1 cellular context compared by ENCODE assay signal in the genomic region with DNA sequence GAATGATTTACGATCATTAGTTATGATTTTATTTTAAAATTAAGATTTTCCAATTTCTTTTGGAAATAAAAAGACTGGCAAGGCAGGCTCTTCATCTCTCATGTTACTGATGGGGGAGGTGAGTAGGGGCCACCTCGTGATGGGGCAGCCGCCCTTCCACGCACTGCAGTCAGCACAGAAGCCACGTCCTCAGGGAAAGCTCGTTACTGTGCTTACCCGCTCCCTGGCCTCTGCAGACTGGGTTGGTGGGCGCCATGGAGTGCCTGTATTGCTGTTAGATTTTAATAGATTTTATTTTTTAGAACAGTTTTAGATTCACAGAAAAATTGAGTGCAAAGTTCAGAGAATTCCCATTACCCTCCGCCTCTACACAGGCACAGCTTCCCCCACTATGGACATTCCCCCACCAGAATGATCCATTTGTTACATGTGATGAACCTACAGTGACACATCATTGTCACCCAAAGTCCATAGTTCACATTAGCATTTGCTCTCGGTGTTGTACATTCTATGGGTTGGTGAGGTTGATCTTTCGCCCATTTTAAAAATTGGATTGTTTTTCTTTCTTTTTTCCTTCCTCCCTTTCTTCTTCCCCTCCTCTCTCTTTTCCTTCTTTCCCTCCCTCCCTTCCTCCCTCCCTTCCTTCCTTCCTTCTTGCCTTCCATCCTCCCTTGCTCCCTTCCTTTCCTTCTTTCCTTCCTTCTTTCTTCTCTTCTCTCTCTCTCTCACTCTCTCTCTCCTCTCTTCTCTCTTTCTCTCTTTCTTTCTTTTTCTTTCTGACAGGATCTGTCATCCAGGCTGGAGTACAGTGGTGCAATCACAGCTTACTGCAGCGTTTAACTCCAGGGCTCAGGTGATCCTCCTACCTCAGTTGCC.
TF ChIP-seq lines count a peak whose summit lies in the region.

No MANE protein-coding gene starts in this region.

TF ChIP-seq in HepG2, 621 proteins besides CTCF, POLR2A, EP300 and RAD21 (continued from another document and continues in another):
- TF ChIP-seq, protein P1, sequence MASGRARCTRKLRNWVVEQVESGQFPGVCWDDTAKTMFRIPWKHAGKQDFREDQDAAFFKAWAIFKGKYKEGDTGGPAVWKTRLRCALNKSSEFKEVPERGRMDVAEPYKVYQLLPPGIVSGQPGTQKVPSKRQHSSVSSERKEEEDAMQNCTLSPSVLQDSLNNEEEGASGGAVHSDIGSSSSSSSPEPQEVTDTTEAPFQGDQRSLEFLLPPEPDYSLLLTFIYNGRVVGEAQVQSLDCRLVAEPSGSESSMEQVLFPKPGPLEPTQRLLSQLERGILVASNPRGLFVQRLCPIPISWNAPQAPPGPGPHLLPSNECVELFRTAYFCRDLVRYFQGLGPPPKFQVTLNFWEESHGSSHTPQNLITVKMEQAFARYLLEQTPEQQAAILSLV (CRISPR knock-in tag; IDR thresholded peaks at IDR 0.05; ENCODE audit: borderline replicate concordance) = no peak
- TF ChIP-seq, protein P2, sequence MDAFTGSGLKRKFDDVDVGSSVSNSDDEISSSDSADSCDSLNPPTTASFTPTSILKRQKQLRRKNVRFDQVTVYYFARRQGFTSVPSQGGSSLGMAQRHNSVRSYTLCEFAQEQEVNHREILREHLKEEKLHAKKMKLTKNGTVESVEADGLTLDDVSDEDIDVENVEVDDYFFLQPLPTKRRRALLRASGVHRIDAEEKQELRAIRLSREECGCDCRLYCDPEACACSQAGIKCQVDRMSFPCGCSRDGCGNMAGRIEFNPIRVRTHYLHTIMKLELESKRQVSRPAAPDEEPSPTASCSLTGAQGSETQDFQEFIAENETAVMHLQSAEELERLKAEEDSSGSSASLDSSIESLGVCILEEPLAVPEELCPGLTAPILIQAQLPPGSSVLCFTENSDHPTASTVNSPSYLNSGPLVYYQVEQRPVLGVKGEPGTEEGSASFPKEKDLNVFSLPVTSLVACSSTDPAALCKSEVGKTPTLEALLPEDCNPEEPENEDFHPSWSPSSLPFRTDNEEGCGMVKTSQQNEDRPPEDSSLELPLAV (CRISPR knock-in tag; conservative IDR thresholded peaks at IDR 0.05; ENCODE audit: low read depth) = no peak
- TF ChIP-seq NCOR1 (IDR thresholded peaks at IDR 0.05; ENCODE audit: borderline replicate concordance, low read length) (peak; percentile 79; the same call in 1 of the 2 replicates), SAP130 (CRISPR knock-in tag; IDR thresholded peaks at IDR 0.05; ENCODE audit: low read depth) (peak; percentile 25; the same call in 1 of the 2 replicates), ZNF510 (CRISPR knock-in tag; IDR thresholded peaks at IDR 0.05; ENCODE audit: low read depth) (no peak), NBN (conservative IDR thresholded peaks at IDR 0.05) (no peak), CREM (IDR thresholded peaks at IDR 0.05) (no peak), CREM (CRISPR knock-in tag; IDR thresholded peaks at IDR 0.05) (no peak), NFIC (IDR thresholded peaks at IDR 0.05; ENCODE audit: low read length) (peak; percentile 47; the same call in 1 of the 2 replicates), BRD4 (CRISPR knock-in tag; IDR thresholded peaks at IDR 0.05) (no peak), CC2D1A (CRISPR knock-in tag; IDR thresholded peaks at IDR 0.05) (no peak), ZNF562 (CRISPR knock-in tag; IDR thresholded peaks at IDR 0.05; ENCODE audit: borderline replicate concordance) (no peak), ZNF446 (CRISPR knock-in tag; IDR thresholded peaks at IDR 0.05) (no peak), ZFAT (CRISPR knock-in tag; conservative IDR thresholded peaks at IDR 0.05) (no peak), PPARG (CRISPR knock-in tag; conservative IDR thresholded peaks at IDR 0.05) (0 out of 2 replicates have a peak, but pooled peaks have one; percentile 46), HNRNPK (IDR thresholded peaks at IDR 0.05; ENCODE audit: low read depth, low read length, poor library complexity, severe bottlenecking) (peak; percentile 73), ZSCAN12 (CRISPR knock-in tag; IDR thresholded peaks at IDR 0.05) (no peak), RBM39 (IDR thresholded peaks at IDR 0.05; ENCODE audit: low read depth, low read length, poor library complexity, severe bottlenecking) (no peak), ZNF569 (CRISPR knock-in tag; IDR thresholded peaks at IDR 0.05; ENCODE audit: borderline replicate concordance) (no peak), HCFC1 (IDR thresholded peaks at IDR 0.05; ENCODE audit: low read depth, low read length) (no peak), PHF8 (CRISPR knock-in tag; IDR thresholded peaks at IDR 0.05) (no peak; the same call in 1 of the 2 replicates), FOXK1 (CRISPR knock-in tag; IDR thresholded peaks at IDR 0.05; ENCODE audit: borderline replicate concordance, low read depth) (peak; percentile 36; the same call in 1 of the 2 replicates), CREB1 (IDR thresholded peaks at IDR 0.05) (peak; percentile 46; the same call in 1 of the 2 replicates), CREB1 (CRISPR knock-in tag; IDR thresholded peaks at IDR 0.05) (no peak), ZNF441 (CRISPR knock-in tag; IDR thresholded peaks at IDR 0.05; ENCODE audit: borderline replicate concordance) (no peak)
- TF ChIP-seq, protein P3, sequence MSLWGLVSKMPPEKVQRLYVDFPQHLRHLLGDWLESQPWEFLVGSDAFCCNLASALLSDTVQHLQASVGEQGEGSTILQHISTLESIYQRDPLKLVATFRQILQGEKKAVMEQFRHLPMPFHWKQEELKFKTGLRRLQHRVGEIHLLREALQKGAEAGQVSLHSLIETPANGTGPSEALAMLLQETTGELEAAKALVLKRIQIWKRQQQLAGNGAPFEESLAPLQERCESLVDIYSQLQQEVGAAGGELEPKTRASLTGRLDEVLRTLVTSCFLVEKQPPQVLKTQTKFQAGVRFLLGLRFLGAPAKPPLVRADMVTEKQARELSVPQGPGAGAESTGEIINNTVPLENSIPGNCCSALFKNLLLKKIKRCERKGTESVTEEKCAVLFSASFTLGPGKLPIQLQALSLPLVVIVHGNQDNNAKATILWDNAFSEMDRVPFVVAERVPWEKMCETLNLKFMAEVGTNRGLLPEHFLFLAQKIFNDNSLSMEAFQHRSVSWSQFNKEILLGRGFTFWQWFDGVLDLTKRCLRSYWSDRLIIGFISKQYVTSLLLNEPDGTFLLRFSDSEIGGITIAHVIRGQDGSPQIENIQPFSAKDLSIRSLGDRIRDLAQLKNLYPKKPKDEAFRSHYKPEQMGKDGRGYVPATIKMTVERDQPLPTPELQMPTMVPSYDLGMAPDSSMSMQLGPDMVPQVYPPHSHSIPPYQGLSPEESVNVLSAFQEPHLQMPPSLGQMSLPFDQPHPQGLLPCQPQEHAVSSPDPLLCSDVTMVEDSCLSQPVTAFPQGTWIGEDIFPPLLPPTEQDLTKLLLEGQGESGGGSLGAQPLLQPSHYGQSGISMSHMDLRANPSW (CRISPR knock-in tag; IDR thresholded peaks at IDR 0.05; ENCODE audit: borderline replicate concordance) = no peak
- TF ChIP-seq, protein P4, sequence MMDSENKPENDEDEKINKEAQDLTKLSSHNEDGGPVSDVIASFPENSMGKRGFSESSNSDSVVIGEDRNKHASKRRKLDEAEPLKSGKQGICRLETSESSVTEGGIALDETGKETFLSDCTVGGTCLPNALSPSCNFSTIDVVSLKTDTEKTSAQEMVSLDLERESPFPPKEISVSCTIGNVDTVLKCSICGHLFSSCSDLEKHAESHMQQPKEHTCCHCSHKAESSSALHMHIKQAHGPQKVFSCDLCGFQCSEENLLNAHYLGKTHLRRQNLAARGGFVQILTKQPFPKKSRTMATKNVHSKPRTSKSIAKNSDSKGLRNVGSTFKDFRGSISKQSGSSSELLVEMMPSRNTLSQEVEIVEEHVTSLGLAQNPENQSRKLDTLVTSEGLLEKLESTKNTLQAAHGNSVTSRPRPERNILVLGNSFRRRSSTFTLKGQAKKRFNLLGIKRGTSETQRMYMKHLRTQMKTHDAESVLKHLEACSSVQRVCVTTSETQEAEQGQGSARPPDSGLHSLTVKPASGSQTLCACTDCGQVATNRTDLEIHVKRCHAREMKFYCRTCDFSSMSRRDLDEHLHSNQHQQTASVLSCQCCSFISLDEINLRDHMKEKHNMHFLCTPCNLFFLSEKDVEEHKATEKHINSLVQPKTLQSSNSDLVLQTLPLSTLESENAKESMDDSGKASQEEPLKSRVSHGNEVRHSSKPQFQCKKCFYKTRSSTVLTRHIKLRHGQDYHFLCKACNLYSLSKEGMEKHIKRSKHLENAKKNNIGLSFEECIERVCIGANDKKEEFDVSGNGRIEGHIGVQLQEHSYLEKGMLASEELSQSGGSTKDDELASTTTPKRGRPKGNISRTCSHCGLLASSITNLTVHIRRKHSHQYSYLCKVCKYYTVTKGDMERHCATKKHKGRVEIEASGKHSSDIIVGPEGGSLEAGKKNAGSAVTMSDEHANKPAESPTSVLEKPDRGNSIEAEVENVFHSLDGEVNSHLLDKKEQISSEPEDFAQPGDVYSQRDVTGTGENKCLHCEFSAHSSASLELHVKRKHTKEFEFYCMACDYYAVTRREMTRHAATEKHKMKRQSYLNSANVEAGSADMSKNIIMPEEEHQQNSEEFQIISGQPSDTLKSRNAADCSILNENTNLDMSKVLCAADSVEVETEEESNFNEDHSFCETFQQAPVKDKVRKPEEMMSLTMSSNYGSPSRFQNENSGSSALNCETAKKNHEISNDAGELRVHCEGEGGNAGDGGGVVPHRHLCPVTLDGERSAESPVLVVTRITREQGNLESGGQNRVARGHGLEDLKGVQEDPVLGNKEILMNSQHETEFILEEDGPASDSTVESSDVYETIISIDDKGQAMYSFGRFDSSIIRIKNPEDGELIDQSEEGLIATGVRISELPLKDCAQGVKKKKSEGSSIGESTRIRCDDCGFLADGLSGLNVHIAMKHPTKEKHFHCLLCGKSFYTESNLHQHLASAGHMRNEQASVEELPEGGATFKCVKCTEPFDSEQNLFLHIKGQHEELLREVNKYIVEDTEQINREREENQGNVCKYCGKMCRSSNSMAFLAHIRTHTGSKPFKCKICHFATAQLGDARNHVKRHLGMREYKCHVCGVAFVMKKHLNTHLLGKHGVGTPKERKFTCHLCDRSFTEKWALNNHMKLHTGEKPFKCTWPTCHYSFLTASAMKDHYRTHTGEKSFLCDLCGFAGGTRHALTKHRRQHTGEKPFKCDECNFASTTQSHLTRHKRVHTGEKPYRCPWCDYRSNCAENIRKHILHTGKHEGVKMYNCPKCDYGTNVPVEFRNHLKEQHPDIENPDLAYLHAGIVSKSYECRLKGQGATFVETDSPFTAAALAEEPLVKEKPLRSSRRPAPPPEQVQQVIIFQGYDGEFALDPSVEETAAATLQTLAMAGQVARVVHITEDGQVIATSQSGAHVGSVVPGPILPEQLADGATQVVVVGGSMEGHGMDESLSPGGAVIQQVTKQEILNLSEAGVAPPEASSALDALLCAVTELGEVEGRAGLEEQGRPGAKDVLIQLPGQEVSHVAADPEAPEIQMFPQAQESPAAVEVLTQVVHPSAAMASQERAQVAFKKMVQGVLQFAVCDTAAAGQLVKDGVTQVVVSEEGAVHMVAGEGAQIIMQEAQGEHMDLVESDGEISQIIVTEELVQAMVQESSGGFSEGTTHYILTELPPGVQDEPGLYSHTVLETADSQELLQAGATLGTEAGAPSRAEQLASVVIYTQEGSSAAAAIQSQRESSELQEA (CRISPR knock-in tag; IDR thresholded peaks at IDR 0.05; ENCODE audit: not compliant biosample characterization) = no peak
- TF ChIP-seq, protein P5, sequence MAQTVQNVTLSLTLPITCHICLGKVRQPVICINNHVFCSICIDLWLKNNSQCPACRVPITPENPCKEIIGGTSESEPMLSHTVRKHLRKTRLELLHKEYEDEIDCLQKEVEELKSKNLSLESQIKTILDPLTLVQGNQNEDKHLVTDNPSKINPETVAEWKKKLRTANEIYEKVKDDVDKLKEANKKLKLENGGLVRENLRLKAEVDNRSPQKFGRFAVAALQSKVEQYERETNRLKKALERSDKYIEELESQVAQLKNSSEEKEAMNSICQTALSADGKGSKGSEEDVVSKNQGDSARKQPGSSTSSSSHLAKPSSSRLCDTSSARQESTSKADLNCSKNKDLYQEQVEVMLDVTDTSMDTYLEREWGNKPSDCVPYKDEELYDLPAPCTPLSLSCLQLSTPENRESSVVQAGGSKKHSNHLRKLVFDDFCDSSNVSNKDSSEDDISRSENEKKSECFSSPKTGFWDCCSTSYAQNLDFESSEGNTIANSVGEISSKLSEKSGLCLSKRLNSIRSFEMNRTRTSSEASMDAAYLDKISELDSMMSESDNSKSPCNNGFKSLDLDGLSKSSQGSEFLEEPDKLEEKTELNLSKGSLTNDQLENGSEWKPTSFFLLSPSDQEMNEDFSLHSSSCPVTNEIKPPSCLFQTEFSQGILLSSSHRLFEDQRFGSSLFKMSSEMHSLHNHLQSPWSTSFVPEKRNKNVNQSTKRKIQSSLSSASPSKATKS (CRISPR knock-in tag; IDR thresholded peaks at IDR 0.05) = no peak
- TF ChIP-seq, protein P6, sequence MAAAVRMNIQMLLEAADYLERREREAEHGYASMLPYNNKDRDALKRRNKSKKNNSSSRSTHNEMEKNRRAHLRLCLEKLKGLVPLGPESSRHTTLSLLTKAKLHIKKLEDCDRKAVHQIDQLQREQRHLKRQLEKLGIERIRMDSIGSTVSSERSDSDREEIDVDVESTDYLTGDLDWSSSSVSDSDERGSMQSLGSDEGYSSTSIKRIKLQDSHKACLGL (CRISPR knock-in tag; IDR thresholded peaks at IDR 0.05) = no peak
- TF ChIP-seq, protein P7, sequence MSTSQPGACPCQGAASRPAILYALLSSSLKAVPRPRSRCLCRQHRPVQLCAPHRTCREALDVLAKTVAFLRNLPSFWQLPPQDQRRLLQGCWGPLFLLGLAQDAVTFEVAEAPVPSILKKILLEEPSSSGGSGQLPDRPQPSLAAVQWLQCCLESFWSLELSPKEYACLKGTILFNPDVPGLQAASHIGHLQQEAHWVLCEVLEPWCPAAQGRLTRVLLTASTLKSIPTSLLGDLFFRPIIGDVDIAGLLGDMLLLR (CRISPR knock-in tag; IDR thresholded peaks at IDR 0.05) = no peak
- TF ChIP-seq, protein P8, sequence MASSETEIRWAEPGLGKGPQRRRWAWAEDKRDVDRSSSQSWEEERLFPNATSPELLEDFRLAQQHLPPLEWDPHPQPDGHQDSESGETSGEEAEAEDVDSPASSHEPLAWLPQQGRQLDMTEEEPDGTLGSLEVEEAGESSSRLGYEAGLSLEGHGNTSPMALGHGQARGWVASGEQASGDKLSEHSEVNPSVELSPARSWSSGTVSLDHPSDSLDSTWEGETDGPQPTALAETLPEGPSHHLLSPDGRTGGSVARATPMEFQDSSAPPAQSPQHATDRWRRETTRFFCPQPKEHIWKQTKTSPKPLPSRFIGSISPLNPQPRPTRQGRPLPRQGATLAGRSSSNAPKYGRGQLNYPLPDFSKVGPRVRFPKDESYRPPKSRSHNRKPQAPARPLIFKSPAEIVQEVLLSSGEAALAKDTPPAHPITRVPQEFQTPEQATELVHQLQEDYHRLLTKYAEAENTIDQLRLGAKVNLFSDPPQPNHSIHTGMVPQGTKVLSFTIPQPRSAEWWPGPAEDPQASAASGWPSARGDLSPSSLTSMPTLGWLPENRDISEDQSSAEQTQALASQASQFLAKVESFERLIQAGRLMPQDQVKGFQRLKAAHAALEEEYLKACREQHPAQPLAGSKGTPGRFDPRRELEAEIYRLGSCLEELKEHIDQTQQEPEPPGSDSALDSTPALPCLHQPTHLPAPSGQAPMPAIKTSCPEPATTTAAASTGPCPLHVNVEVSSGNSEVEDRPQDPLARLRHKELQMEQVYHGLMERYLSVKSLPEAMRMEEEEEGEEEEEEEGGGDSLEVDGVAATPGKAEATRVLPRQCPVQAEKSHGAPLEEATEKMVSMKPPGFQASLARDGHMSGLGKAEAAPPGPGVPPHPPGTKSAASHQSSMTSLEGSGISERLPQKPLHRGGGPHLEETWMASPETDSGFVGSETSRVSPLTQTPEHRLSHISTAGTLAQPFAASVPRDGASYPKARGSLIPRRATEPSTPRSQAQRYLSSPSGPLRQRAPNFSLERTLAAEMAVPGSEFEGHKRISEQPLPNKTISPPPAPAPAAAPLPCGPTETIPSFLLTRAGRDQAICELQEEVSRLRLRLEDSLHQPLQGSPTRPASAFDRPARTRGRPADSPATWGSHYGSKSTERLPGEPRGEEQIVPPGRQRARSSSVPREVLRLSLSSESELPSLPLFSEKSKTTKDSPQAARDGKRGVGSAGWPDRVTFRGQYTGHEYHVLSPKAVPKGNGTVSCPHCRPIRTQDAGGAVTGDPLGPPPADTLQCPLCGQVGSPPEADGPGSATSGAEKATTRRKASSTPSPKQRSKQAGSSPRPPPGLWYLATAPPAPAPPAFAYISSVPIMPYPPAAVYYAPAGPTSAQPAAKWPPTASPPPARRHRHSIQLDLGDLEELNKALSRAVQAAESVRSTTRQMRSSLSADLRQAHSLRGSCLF (CRISPR knock-in tag; IDR thresholded peaks at IDR 0.05; ENCODE audit: borderline replicate concordance) = no peak
